ENCODE assay signal across 8 cellular contexts in genomic region chr2:96527990-96528679, GRCh38. TPM values are rescaled to one million over a fixed set of nuclear protein-coding genes. Genes with fewer than 3 reads are reported as not detected.
DNase-seq lines count a peak whose midpoint lies in the region; ATAC-seq and TF ChIP-seq lines count a peak whose summit lies in the region.

No MANE protein-coding gene starts in this region.

- no peak for TF ChIP-seq CTCF in H9 (conservative IDR thresholded peaks at IDR 0.05)
- no peak for TF ChIP-seq CTCF in activated B cell treated with CpG ODN at 0.5 μM for 24 hours (IDR thresholded peaks at IDR 0.05)

- CTCF ChIA-PET in activated B cell treated with CpG ODN at 0.5 μM for 24 hours (lab: Charles Lee): interaction anchor here (0.7 to 4.5 kb wide), 6 partner anchors 10 to 121 kb away, joined by 3 to 34 read pairs (median 8); partner anchors contain the start of gene ARID5A

- peaks cover 69% of the 10 kb centered on the region for H3K27me3 Mint-ChIP-seq in H9 (ENCODE audit: low read depth)
- no peaks in the 10 kb centered on the region for H3K27me3 Mint-ChIP-seq in activated B cell treated with CpG ODN at 0.5 μM for 24 hours
- peaks cover 29% of the 10 kb centered on the region for H3K27me3 Mint-ChIP-seq in dendritic cell treated with granulocyte-macrophage colony-stimulating factor and Interleukin-4, amounts not matched to agents 40 ng/mL and 50 ng/mL, for 4 days
- H3K27me3 Mint-ChIP-seq in stimulated activated naive CD8-positive, alpha-beta T cell treated with anti-CD3 and anti-CD28 coated beads, Interleukin-15, Interleukin-2, amounts not matched to agents 100 ng/mL and 50 ng/mL, for 24 hours: no peaks in the 10 kb centered on the region

- no peak overlapping the region for H2BK15ac ChIP-seq in H9 (ENCODE audit: low read depth, low read length)

- WGBS in H9 (ENCODE audit: extremely low coverage, insufficient read length, low lambda C conversion rate): no CpG with 5 or more reads among the region's 13 CpGs

- H3K14ac ChIP-seq in H9 (ENCODE audit: insufficient read depth, low read length): no peak overlapping the region

- no peak overlapping the region for H3K27ac ChIP-seq in H9 (ENCODE audit: insufficient read length, low read depth, low read length)
- peak overlapping the region; percentile 38 to 68 for H3K27ac ChIP-seq in mucosa of rectum (ENCODE audit: low read depth in 2 of 2, low read length in 2 of 2)

- no peak overlapping the region for H2BK5ac ChIP-seq in H9 (ENCODE audit: insufficient read length, low read length)

- H3T11ph ChIP-seq in H9 (ENCODE audit: low read length): no peak overlapping the region

- H3K18ac ChIP-seq in H9 (ENCODE audit: insufficient read length, low read depth, low read length): no peak overlapping the region

- no peaks in the 10 kb centered on the region for H3K9me3 Mint-ChIP-seq in H9
- H3K9me3 Mint-ChIP-seq in activated B cell treated with CpG ODN at 0.5 μM for 24 hours: no peaks in the 10 kb centered on the region
- H3K9me3 Mint-ChIP-seq in dendritic cell treated with granulocyte-macrophage colony-stimulating factor and Interleukin-4, amounts not matched to agents 40 ng/mL and 50 ng/mL, for 4 days: no peaks in the 10 kb centered on the region
- H3K9me3 Mint-ChIP-seq in stimulated activated naive CD8-positive, alpha-beta T cell treated with anti-CD3 and anti-CD28 coated beads, Interleukin-15, Interleukin-2, amounts not matched to agents 100 ng/mL and 50 ng/mL, for 24 hours: no peaks in the 10 kb centered on the region

- H3K9ac ChIP-seq in H9 (ENCODE audit: extremely low read depth, insufficient read length, low read length): no peak overlapping the region
- H3K9ac ChIP-seq in mucosa of rectum (ENCODE audit: low read depth in 1 of 2, low read length in 2 of 2): peak overlapping the region; percentile 26 to 33

- H2BK120ac ChIP-seq in H9 (ENCODE audit: low read depth, low read length, poor library complexity, severe bottlenecking): no peak overlapping the region

- no peaks in the 10 kb centered on the region for H3K9me3 ChIP-seq in H9 (ENCODE audit: control insufficient read depth, low read depth, low read length)
- H3K9me3 ChIP-seq in mucosa of rectum (ENCODE audit: control insufficient read depth in 2 of 2, low read length in 2 of 2): no peaks in the 10 kb centered on the region

- intact Hi-C loops in activated B cell treated with CpG ODN at 0.5 μM for 24 hours (cut with micrococcal nuclease): loop anchor here (1.0 kb wide), 4 partner anchors 8 to 42 kb away; partner anchors contain the start of gene ARID5A
- intact Hi-C loops in dendritic cell treated with granulocyte-macrophage colony-stimulating factor and Interleukin-4, amounts not matched to agents 40 ng/mL and 50 ng/mL, for 4 days (cut with micrococcal nuclease): no loop called here

- no peak overlapping the region for H4K5ac ChIP-seq in H9 (ENCODE audit: insufficient read length, low read depth, low read length)

- H2BK12ac ChIP-seq in H9 (ENCODE audit: insufficient read length, low read depth, low read length): no peak overlapping the region

- H3K4me1 Mint-ChIP-seq in H9 (peaks cover 12 to 26% of the 10 kb centered on the region in 2 experiments), activated B cell treated with CpG ODN at 0.5 μM for 24 hours (peaks cover 62% of the 10 kb centered on the region)
- peaks cover 56% of the 10 kb centered on the region for H3K4me1 Mint-ChIP-seq in dendritic cell treated with granulocyte-macrophage colony-stimulating factor and Interleukin-4, amounts not matched to agents 40 ng/mL and 50 ng/mL, for 4 days (ENCODE audit: low read depth)
- peaks cover 89% of the 10 kb centered on the region for H3K4me1 Mint-ChIP-seq in stimulated activated naive CD8-positive, alpha-beta T cell treated with anti-CD3 and anti-CD28 coated beads, Interleukin-15, Interleukin-2, amounts not matched to agents 100 ng/mL and 50 ng/mL, for 24 hours (ENCODE audit: low read depth)

- no peak overlapping the region for H3K23ac ChIP-seq in H9 (ENCODE audit: insufficient read length, low read depth, low read length)

- H4K20me1 ChIP-seq in H9 (ENCODE audit: control insufficient read depth, insufficient read depth, insufficient read length): no peaks in the 10 kb centered on the region

- H3K79me1 ChIP-seq in H9 (ENCODE audit: insufficient read depth, low read depth, low read length, poor library complexity, severe bottlenecking): no peaks in the 10 kb centered on the region

- no peak overlapping the region for H2AK5ac ChIP-seq in H9 (ENCODE audit: insufficient read length, low read length)

- H3K4me2 ChIP-seq in H9 (ENCODE audit: insufficient read depth, insufficient read length, low read length): peak overlapping the region; percentile 50

- H3K4me3 Mint-ChIP-seq in H9 (peak overlapping the region; percentile 56 to 77), activated B cell treated with CpG ODN at 0.5 μM for 24 hours (peak overlapping the region; percentile 83)
- peak overlapping the region; percentile 65 for H3K4me3 Mint-ChIP-seq in dendritic cell treated with granulocyte-macrophage colony-stimulating factor and Interleukin-4, amounts not matched to agents 40 ng/mL and 50 ng/mL, for 4 days
- peak overlapping the region; percentile 77 for H3K4me3 Mint-ChIP-seq in stimulated activated naive CD8-positive, alpha-beta T cell treated with anti-CD3 and anti-CD28 coated beads, Interleukin-15, Interleukin-2, amounts not matched to agents 100 ng/mL and 50 ng/mL, for 24 hours

- no peak overlapping the region for H4K8ac ChIP-seq in H9 (replicated peaks; ENCODE audit: insufficient read length, low read depth, low read length)

- H3K27ac Mint-ChIP-seq in H9 (no peak overlapping the region), activated B cell treated with CpG ODN at 0.5 μM for 24 hours (peak overlapping the region; percentile 83)
- H3K27ac Mint-ChIP-seq in dendritic cell treated with granulocyte-macrophage colony-stimulating factor and Interleukin-4, amounts not matched to agents 40 ng/mL and 50 ng/mL, for 4 days: peak overlapping the region; percentile 81
- peak overlapping the region; percentile 91 for H3K27ac Mint-ChIP-seq in stimulated activated naive CD8-positive, alpha-beta T cell treated with anti-CD3 and anti-CD28 coated beads, Interleukin-15, Interleukin-2, amounts not matched to agents 100 ng/mL and 50 ng/mL, for 24 hours

- POLR2A ChIA-PET in activated B cell treated with CpG ODN at 0.5 μM for 24 hours (lab: Charles Lee): interaction anchor here (0.6 to 5.2 kb wide), 17 partner anchors 10 to 413 kb away, joined by 3 to 161 read pairs (median 5); partner anchors contain the start of genes ARID5A, CIAO1, CNNM4 and KANSL3

- H3K23me2 ChIP-seq in H9 (ENCODE audit: insufficient read length, low read depth, low read length, poor library complexity, severe bottlenecking): peaks cover 2% of the 10 kb centered on the region

- no peak overlapping the region for H3K4ac ChIP-seq in H9 (ENCODE audit: low read depth, low read length)

- H2AFZ ChIP-seq in H9 (ENCODE audit: low read length): no peak overlapping the region

- H3K36me3 Mint-ChIP-seq in H9 (ENCODE audit: insufficient read depth in 1 of 3, low read depth in 3 of 3): no peaks in the 10 kb centered on the region
- H3K36me3 Mint-ChIP-seq in activated B cell treated with CpG ODN at 0.5 μM for 24 hours (ENCODE audit: low read depth): no peaks in the 10 kb centered on the region
- H3K36me3 Mint-ChIP-seq in dendritic cell treated with granulocyte-macrophage colony-stimulating factor and Interleukin-4, amounts not matched to agents 40 ng/mL and 50 ng/mL, for 4 days (ENCODE audit: low read depth): no peaks in the 10 kb centered on the region
- H3K36me3 Mint-ChIP-seq in stimulated activated naive CD8-positive, alpha-beta T cell treated with anti-CD3 and anti-CD28 coated beads, Interleukin-15, Interleukin-2, amounts not matched to agents 100 ng/mL and 50 ng/mL, for 24 hours (ENCODE audit: low read depth): no peaks in the 10 kb centered on the region

- peak; percentile 47 for ATAC-seq in activated B cell treated with CpG ODN at 0.5 μM for 24 hours (ENCODE audit: low read depth)

- H4K91ac ChIP-seq in H9 (ENCODE audit: insufficient read length, low read depth, low read length): no peak overlapping the region

- H2BK20ac ChIP-seq in H9 (ENCODE audit: low read depth, low read length, poor library complexity, severe bottlenecking): no peak overlapping the region

- H3K4me1 ChIP-seq in H9 (ENCODE audit: insufficient read depth, low read length) (peaks cover 3% of the 10 kb centered on the region; the same call in 1 of the 2 replicates), mucosa of rectum (ENCODE audit: control insufficient read depth in 2 of 2, insufficient read depth in 2 of 2, low read length in 2 of 2) (peaks cover 18 to 32% of the 10 kb centered on the region in 2 donors)

- no peaks in the 10 kb centered on the region for H3K27me3 ChIP-seq in H9 (ENCODE audit: insufficient read depth, low read length)
- no peaks in the 10 kb centered on the region for H3K27me3 ChIP-seq in mucosa of rectum (ENCODE audit: control insufficient read depth in 2 of 2, insufficient read depth in 2 of 2, low read length in 2 of 2)

- no peak overlapping the region for H3K56ac ChIP-seq in H9 (ENCODE audit: insufficient read length, low read depth, low read length)

- peak overlapping the region in 1 of 2 donors; percentile 55 for H3K4me3 ChIP-seq in mucosa of rectum (ENCODE audit: low read length in 2 of 2)

- H3K79me2 ChIP-seq in H9 (ENCODE audit: insufficient read depth, low read length): no peaks in the 10 kb centered on the region

- DNase-seq in H9 (no peak), activated B cell treated with CpG ODN at 0.5 μM for 24 hours (peak; percentile 43), COR-L47 (lab: John Stamatoyannopoulos, UW) (no peak), epidermal melanocyte (ENCODE audit: insufficient read length, low spot score) (no peak), NCI-H2107 treated with DMSO at 0.1 percent for 48 hours (lab: John Stamatoyannopoulos, UW; ENCODE audit: unreplicated experiment) (no peak)

- no peaks in the 10 kb centered on the region for H3K36me3 ChIP-seq in mucosa of rectum (ENCODE audit: control insufficient read depth in 2 of 2, insufficient read depth in 2 of 2, low read length in 2 of 2)

RNA-seq across cellular contexts. Expression of gene ARID5A, which starts 8.4 kb away (rescaled TPM):
- total RNA-seq in H9 (2021) (3.8 and 4.5 TPM in 2 replicates), activated B cell treated with CpG ODN at 0.5 μM for 24 hours (73.4 and 83.5 TPM in 2 replicates)

RNA-seq across cellular contexts. Expression of gene NEURL3, which starts 23.0 kb away (rescaled TPM):
- total RNA-seq in H9 (2021) (not detected in 2 replicates), activated B cell treated with CpG ODN at 0.5 μM for 24 hours (not detected in 2 replicates)

Comparison
In these comparisons a context has a peak if more than half of its experiments do, and no peak if none do; other contexts are left out.
1. H3K27ac Mint-ChIP-seq: peak in activated B cell treated with CpG ODN at 0.5 μM for 24 hours (single experiment), dendritic cell treated with granulocyte-macrophage colony-stimulating factor and Interleukin-4, amounts not matched to agents 40 ng/mL and 50 ng/mL, for 4 days (single experiment) and stimulated activated naive CD8-positive, alpha-beta T cell treated with anti-CD3 and anti-CD28 coated beads, Interleukin-15, Interleukin-2, amounts not matched to agents 100 ng/mL and 50 ng/mL, for 24 hours (single experiment); none in H9 (0 of 3).
2. RNA of gene ARID5A, which starts 8.4 kb away (total RNA-seq): 73.4 to 83.5 TPM in activated B cell treated with CpG ODN at 0.5 μM for 24 hours; 3.8 to 4.5 TPM in H9; every median in the first group is over 10 times any median in the second.
3. Peak in every context shown above with its lines, with median percentiles within 50 percentile points of each other: H3K4me3 Mint-ChIP-seq.